16 cellular contexts compared by ENCODE assay signal in the genomic region with DNA sequence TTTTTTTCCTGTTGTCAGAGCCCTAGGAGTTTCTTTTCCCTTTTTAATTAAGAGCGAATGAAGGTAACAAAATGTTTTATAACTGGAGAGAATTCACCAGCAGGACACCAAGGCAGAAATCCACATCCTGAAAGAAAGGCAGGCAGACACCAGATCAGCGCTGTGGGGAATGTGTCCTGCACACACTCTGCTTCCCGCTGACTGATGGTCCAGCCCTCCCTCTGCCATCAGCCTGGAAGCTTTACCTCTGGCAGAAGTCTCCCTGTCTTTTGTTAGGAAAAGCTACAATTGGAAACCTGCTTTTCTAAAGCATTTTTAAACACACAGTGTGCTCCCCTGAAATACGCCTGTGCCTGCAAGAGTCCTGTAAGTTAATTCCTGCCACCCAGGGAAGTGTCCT.
"Had no signal": no experiment of that assay in that cellular context is flagged by ENCODE, and none has a peak within 500 bp of the region (broad histone marks: within the 10 kb centered on the region; RNA-seq: fewer than 3 reads in every experiment).

No MANE protein-coding gene starts in this region.

- H3K36me3 ChIP-seq: sigmoid colon, transverse colon had no signal

- H3K4me1 ChIP-seq: sigmoid colon, transverse colon had no signal

- H3K27ac ChIP-seq: sigmoid colon, transverse colon, VCaP had no signal

- H3K4me3 Mint-ChIP-seq: activated CD4-positive, alpha-beta memory T cell treated with anti-CD3 and anti-CD28 coated beads, Interleukin-2, amount 10 ng/mL, durations not matched to agents 7 days and 5 days; activated CD4-positive, alpha-beta T cell treated with anti-CD3 and anti-CD28 coated beads for 36 hours; activated naive CD8-positive, alpha-beta T cell treated with anti-CD3 and anti-CD28 coated beads, Interleukin-2, amount 50 U/mL, for 24 hours; activated T-cell treated with anti-CD3 and anti-CD28 coated beads, Interleukin-2, amount 50 U/mL, for 72 hours; natural killer cell; T-cell had no signal

- H3K27ac Mint-ChIP-seq: activated CD4-positive, alpha-beta memory T cell treated with anti-CD3 and anti-CD28 coated beads, Interleukin-2, amount 10 ng/mL, durations not matched to agents 7 days and 5 days; activated CD4-positive, alpha-beta T cell treated with anti-CD3 and anti-CD28 coated beads for 36 hours; activated naive CD8-positive, alpha-beta T cell treated with anti-CD3 and anti-CD28 coated beads, Interleukin-2, amount 50 U/mL, for 24 hours; activated T-cell treated with anti-CD3 and anti-CD28 coated beads, Interleukin-2, amount 50 U/mL, for 72 hours; natural killer cell; T-cell had no signal

- H3K36me3 Mint-ChIP-seq: natural killer cell, T-cell had no signal

- H3K4me3 ChIP-seq: mucosa of descending colon, sigmoid colon, transverse colon had no signal

- H3K27me3 Mint-ChIP-seq: activated CD4-positive, alpha-beta memory T cell treated with anti-CD3 and anti-CD28 coated beads, Interleukin-2, amount 10 ng/mL, durations not matched to agents 7 days and 5 days; activated CD4-positive, alpha-beta T cell treated with anti-CD3 and anti-CD28 coated beads for 36 hours; T-cell had no signal

- H3K4me1 Mint-ChIP-seq: activated CD4-positive, alpha-beta memory T cell treated with anti-CD3 and anti-CD28 coated beads, Interleukin-2, amount 10 ng/mL, durations not matched to agents 7 days and 5 days; activated CD4-positive, alpha-beta T cell treated with anti-CD3 and anti-CD28 coated beads for 36 hours; activated naive CD8-positive, alpha-beta T cell treated with anti-CD3 and anti-CD28 coated beads, Interleukin-2, amount 50 U/mL, for 24 hours; natural killer cell; T-cell had no signal

- DNase-seq: activated CD4-positive, alpha-beta memory T cell treated with anti-CD3 and anti-CD28 coated beads, Interleukin-2, amount 10 ng/mL, durations not matched to agents 7 days and 5 days; activated CD4-positive, alpha-beta T cell treated with anti-CD3 and anti-CD28 coated beads for 36 hours; activated naive CD4-positive, alpha-beta T cell treated with Interleukin-2 at 50 U/mL for 16 hours; activated naive CD8-positive, alpha-beta T cell treated with anti-CD3 and anti-CD28 coated beads, Interleukin-2, amount 50 U/mL, for 24 hours; activated T-cell treated with anti-CD3 and anti-CD28 coated beads, Interleukin-2, amount 50 U/mL, for 72 hours; dermis blood vessel endothelial cell; hypothalamus; left cardiac atrium; natural killer cell; sigmoid colon; stimulated activated naive CD4-positive, alpha-beta T cell; T-cell; T1000; transverse colon had no signal

- ATAC-seq: activated CD4-positive, alpha-beta T cell treated with anti-CD3 and anti-CD28 coated beads for 36 hours; activated naive CD8-positive, alpha-beta T cell treated with anti-CD3 and anti-CD28 coated beads, Interleukin-2, amount 50 U/mL, for 24 hours; activated T-cell treated with anti-CD3 and anti-CD28 coated beads, Interleukin-2, amount 50 U/mL, for 72 hours; left cardiac atrium; mucosa of descending colon; natural killer cell; T-cell had no signal

- H3K9me3 Mint-ChIP-seq: activated CD4-positive, alpha-beta memory T cell treated with anti-CD3 and anti-CD28 coated beads, Interleukin-2, amount 10 ng/mL, durations not matched to agents 7 days and 5 days; activated naive CD8-positive, alpha-beta T cell treated with anti-CD3 and anti-CD28 coated beads, Interleukin-2, amount 50 U/mL, for 24 hours had no signal

- H3K9me3 ChIP-seq: mucosa of descending colon, sigmoid colon, transverse colon had no signal

- H3K27me3 ChIP-seq: sigmoid colon, transverse colon had no signal
